12 cellular contexts compared by ENCODE assay signal in genomic region chr1:200406161-200406797, GRCh38. TPM values are rescaled to one million over a fixed set of nuclear protein-coding genes. Genes with fewer than 3 reads are reported as not detected.
A peak's percentile ranks its signal among the peaks of the same experiment; 100 is the strongest.
DNase-seq lines count a peak whose midpoint lies in the region; ATAC-seq and TF ChIP-seq lines count a peak whose summit lies in the region.
"Had no signal": no experiment of that assay in that cellular context is flagged by ENCODE, and none has a peak within 500 bp of the region (broad histone marks: within the 10 kb centered on the region; RNA-seq: fewer than 3 reads in every experiment).

No MANE protein-coding gene starts in this region.

- H3K27me3 Mint-ChIP-seq in activated T-cell treated with anti-CD3 and anti-CD28 coated beads, Interleukin-2, amount 50 U/mL, for 4 hours (ENCODE audit: low read depth): no peaks in the 10 kb centered on the region
- H3K27me3 Mint-ChIP-seq: activated CD4-positive, alpha-beta memory T cell treated with anti-CD3 and anti-CD28 coated beads for 36 hours had no signal

- H3K9me2 ChIP-seq in SU-DHL-6 (replicated peaks; ENCODE audit: insufficient read depth, low read length): no peaks in the 10 kb centered on the region

- peaks cover 4% of the 10 kb centered on the region for H3K9me3 Mint-ChIP-seq in activated T-cell treated with anti-CD3 and anti-CD28 coated beads, Interleukin-2, amount 50 U/mL, for 4 hours
- H3K9me3 Mint-ChIP-seq: activated CD4-positive, alpha-beta memory T cell treated with anti-CD3 and anti-CD28 coated beads for 36 hours had no signal

- H3K27me3 ChIP-seq in SU-DHL-6 (ENCODE audit: low read length): no peaks in the 10 kb centered on the region
- H3K27me3 ChIP-seq in skeletal muscle satellite cell (ENCODE audit: control insufficient read depth, insufficient read depth, low read length): no peaks in the 10 kb centered on the region
- no peaks in the 10 kb centered on the region for H3K27me3 ChIP-seq in SJCRH30

- H3K9me3 ChIP-seq in SU-DHL-6 (ENCODE audit: insufficient read depth, low read length) (no peaks in the 10 kb centered on the region), skeletal muscle satellite cell (replicated peaks; ENCODE audit: low read length) (no peaks in the 10 kb centered on the region), SJCRH30 (replicated peaks) (no peaks in the 10 kb centered on the region)

- DNase-seq in activated T-cell treated with anti-CD3 and anti-CD28 coated beads, Interleukin-2, amount 50 U/mL, for 4 hours: no peak
- DNase-seq in activated T-cell treated with anti-CD3 and anti-CD28 coated beads for 4 hours: no peak
- DNase-seq in fibroblast of villous mesenchyme (ENCODE audit: low read depth): no peak
- no peak for DNase-seq in substantia nigra (lab: John Stamatoyannopoulos, UW)
- no peak for DNase-seq in SJCRH30
- DNase-seq: activated CD4-positive, alpha-beta memory T cell treated with anti-CD3 and anti-CD28 coated beads for 36 hours; AML-193; NCI-H1930 had no signal

- no peak for TF ChIP-seq CTCF in SU-DHL-6 (IDR thresholded peaks at IDR 0.05; ENCODE audit: insufficient read depth, low read length, poor library complexity, severe bottlenecking)
- TF ChIP-seq CTCF in fibroblast of villous mesenchyme (IDR thresholded peaks at IDR 0.05; ENCODE audit: insufficient read depth, low read depth, low read length): no peak

- H3K9ac ChIP-seq in SU-DHL-6 (ENCODE audit: low read length) (no peak overlapping the region), skeletal muscle satellite cell (ENCODE audit: low read depth, low read length) (no peak overlapping the region)

- peaks cover 45% of the 10 kb centered on the region for H3K36me3 Mint-ChIP-seq in activated T-cell treated with anti-CD3 and anti-CD28 coated beads, Interleukin-2, amount 50 U/mL, for 4 hours (ENCODE audit: insufficient read depth)

- peaks cover 65% of the 10 kb centered on the region for H3K4me1 Mint-ChIP-seq in activated T-cell treated with anti-CD3 and anti-CD28 coated beads, Interleukin-2, amount 50 U/mL, for 4 hours (ENCODE audit: low read depth)

- peaks cover 43% of the 10 kb centered on the region for H3K4me1 ChIP-seq in skeletal muscle satellite cell (ENCODE audit: control insufficient read depth, insufficient read depth, low read length)
- H3K4me1 ChIP-seq in SJCRH30: no peaks in the 10 kb centered on the region

- H3K4me3 ChIP-seq in SU-DHL-6 (ENCODE audit: insufficient read depth, low read length, poor library complexity, severe bottlenecking) (no peak overlapping the region), fibroblast of villous mesenchyme (ENCODE audit: low read depth, low read length) (peak overlapping the region; percentile 2), skeletal muscle satellite cell (ENCODE audit: low read length) (peak overlapping the region; percentile 31), SJCRH30 (no peak overlapping the region)

- peaks cover 54% of the 10 kb centered on the region for H3K79me2 ChIP-seq in SU-DHL-6 (ENCODE audit: insufficient read depth, low read length)

- H3K36me3 ChIP-seq in SU-DHL-6 (ENCODE audit: low read length): peaks cover 28% of the 10 kb centered on the region; the same call in 1 of the 2 replicates
- H3K36me3 ChIP-seq in skeletal muscle satellite cell (ENCODE audit: insufficient read depth, low read length): peaks cover 52% of the 10 kb centered on the region
- H3K36me3 ChIP-seq in SJCRH30: peaks cover 34% of the 10 kb centered on the region

- ATAC-seq in activated T-cell treated with anti-CD3 and anti-CD28 coated beads, Interleukin-2, amount 50 U/mL, for 4 hours: no peak
- ATAC-seq in HG03039 (IDR thresholded peaks at IDR 0.05; ENCODE audit: unreplicated experiment): no peak

- H3K4me2 ChIP-seq in SU-DHL-6 (ENCODE audit: low read depth, low read length, poor library complexity, severe bottlenecking) (peak overlapping the region; percentile 73), skeletal muscle satellite cell (ENCODE audit: low read length) (peak overlapping the region; percentile 59)

- H3K27ac ChIP-seq in SU-DHL-6 (ENCODE audit: low read depth, low read length): no peak overlapping the region
- no peak overlapping the region for H3K27ac ChIP-seq in substantia nigra (ENCODE audit: low read depth, low read length, poor library complexity, severe bottlenecking)
- H3K27ac ChIP-seq in SJCRH30: no peak overlapping the region
- H3K27ac ChIP-seq: HL-60 had no signal

- H4K20me1 ChIP-seq in SU-DHL-6 (ENCODE audit: low read depth, low read length): peaks cover 14% of the 10 kb centered on the region; the same call in 1 of the 2 replicates

- peak overlapping the region; percentile 66 for H3K4me3 Mint-ChIP-seq in activated T-cell treated with anti-CD3 and anti-CD28 coated beads, Interleukin-2, amount 50 U/mL, for 4 hours
- H3K4me3 Mint-ChIP-seq: activated CD4-positive, alpha-beta memory T cell treated with anti-CD3 and anti-CD28 coated beads for 36 hours had no signal

- H3F3A ChIP-seq in SU-DHL-6 (ENCODE audit: insufficient read depth): peaks cover 12% of the 10 kb centered on the region

- no peak overlapping the region for H2AFZ ChIP-seq in SU-DHL-6 (ENCODE audit: low read depth, low read length, severe bottlenecking)

RNA-seq across cellular contexts. Expression of gene ZNF281, which starts 3.6 kb away (rescaled TPM):
- 10 to 100 TPM; 14.2 to 19.5 (median 19.3) TPM for total RNA-seq in activated T-cell treated with anti-CD3 and anti-CD28 coated beads, Interleukin-2, amount 50 U/mL, for 4 hours
- total RNA-seq in fibroblast of villous mesenchyme: 47.4 and 48.8 TPM in 2 replicates
- total RNA-seq in skeletal muscle satellite cell (2012; rRNA removed): 16.7 and 19.0 TPM in 2 replicates
- 20.0 TPM in 2 replicates for total RNA-seq in SJCRH30 (2014; rRNA removed; shearing (Covaris generic))

Comparison
In these comparisons a context has a peak if more than half of its experiments do, and no peak if none do; other contexts are left out.
1. H3K4me3 ChIP-seq: peak in fibroblast of villous mesenchyme (single experiment) and skeletal muscle satellite cell (single experiment); none in SU-DHL-6 (single experiment) and SJCRH30 (single experiment).